8 cellular contexts compared by ENCODE assay signal in the genomic region with DNA sequence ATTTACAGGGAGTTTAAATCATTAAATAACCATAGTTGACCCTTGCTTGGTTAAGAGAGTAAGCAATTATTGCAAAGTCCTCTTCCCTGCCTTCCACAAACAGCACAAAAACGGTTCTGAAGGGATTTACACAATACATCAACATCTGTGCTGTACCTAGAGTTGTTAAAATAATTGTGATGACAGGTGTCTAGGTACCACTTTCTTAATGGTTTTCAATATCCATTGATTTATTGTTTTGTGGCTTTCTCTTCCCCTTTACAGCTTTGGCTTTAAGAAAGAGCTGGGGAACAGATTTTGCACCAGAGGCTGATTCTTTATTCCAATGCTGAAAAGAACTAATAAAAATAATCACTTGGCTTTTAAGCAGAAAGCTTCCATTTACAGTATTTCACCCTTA. TPM values are rescaled to one million over a fixed set of nuclear protein-coding genes. Genes with fewer than 3 reads are reported as not detected.
DNase-seq lines count a peak whose midpoint lies in the region; TF ChIP-seq lines count a peak whose summit lies in the region.

No MANE protein-coding gene starts in this region.

- H3K4me3 Mint-ChIP-seq in endodermal cell: no peak overlapping the region
- H3K4me3 Mint-ChIP-seq in activated naive CD4-positive, alpha-beta T cell treated with anti-CD3 and anti-CD28 coated beads, Interleukin-2, amount 10 ng/mL, durations not matched to agents 7 days and 5 days: no peak overlapping the region
- H3K4me3 Mint-ChIP-seq in activated CD4-positive, alpha-beta memory T cell treated with anti-CD3 and anti-CD28 coated beads, Interleukin-2, amount 10 ng/mL, durations not matched to agents 7 days and 5 days: no peak overlapping the region

- no peak overlapping the region for H4K8ac ChIP-seq in trophoblast cell (ENCODE audit: low read depth, low read length)

- H3K27me3 Mint-ChIP-seq in endodermal cell (ENCODE audit: insufficient read depth): peaks cover 3% of the 10 kb centered on the region
- peaks cover 42% of the 10 kb centered on the region for H3K27me3 Mint-ChIP-seq in activated naive CD4-positive, alpha-beta T cell treated with anti-CD3 and anti-CD28 coated beads, Interleukin-2, amount 10 ng/mL, durations not matched to agents 7 days and 5 days
- H3K27me3 Mint-ChIP-seq in activated CD4-positive, alpha-beta memory T cell treated with anti-CD3 and anti-CD28 coated beads, Interleukin-2, amount 10 ng/mL, durations not matched to agents 7 days and 5 days: peaks cover 46% of the 10 kb centered on the region

- H3K4ac ChIP-seq in trophoblast cell (ENCODE audit: low read depth, low read length): no peak overlapping the region

- H3K36me3 ChIP-seq in endodermal cell (ENCODE audit: control insufficient read depth, insufficient read depth, low read length) (peaks cover 7% of the 10 kb centered on the region), trophoblast cell (ENCODE audit: control insufficient read depth in 1 of 2, insufficient read depth in 2 of 2, low read length in 2 of 2) (peaks cover 15% of the 10 kb centered on the region in 2 experiments)

- H3K27me3 ChIP-seq in endodermal cell (ENCODE audit: control insufficient read depth, insufficient read depth, low read length, poor library complexity, severe bottlenecking) (no peaks in the 10 kb centered on the region), trophoblast cell (ENCODE audit: insufficient read depth, low read length) (no peaks in the 10 kb centered on the region)

- H3K4me1 ChIP-seq in endodermal cell (ENCODE audit: control insufficient read depth, insufficient read depth, low read length) (no peaks in the 10 kb centered on the region), trophoblast cell (ENCODE audit: control insufficient read depth in 1 of 2, insufficient read depth in 2 of 2, low read length in 2 of 2) (no peaks in the 10 kb centered on the region)

- H3K4me1 Mint-ChIP-seq in endodermal cell: peaks cover 9% of the 10 kb centered on the region
- peaks cover 27% of the 10 kb centered on the region for H3K4me1 Mint-ChIP-seq in activated naive CD4-positive, alpha-beta T cell treated with anti-CD3 and anti-CD28 coated beads, Interleukin-2, amount 10 ng/mL, durations not matched to agents 7 days and 5 days
- peaks cover 26% of the 10 kb centered on the region for H3K4me1 Mint-ChIP-seq in activated CD4-positive, alpha-beta memory T cell treated with anti-CD3 and anti-CD28 coated beads, Interleukin-2, amount 10 ng/mL, durations not matched to agents 7 days and 5 days

- peak; percentile 48 for DNase-seq in DMS153 treated with DMSO at 0.1 percent for 48 hours (lab: John Stamatoyannopoulos, UW; ENCODE audit: unreplicated experiment)
- DNase-seq in NCI-H1105 treated with DMSO at 0.1 percent for 48 hours (lab: John Stamatoyannopoulos, UW): peak; percentile 87
- DNase-seq in endodermal cell: no peak
- no peak for DNase-seq in trophoblast cell
- DNase-seq in activated naive CD4-positive, alpha-beta T cell treated with anti-CD3 and anti-CD28 coated beads, Interleukin-2, amount 10 ng/mL, durations not matched to agents 7 days and 5 days: no peak
- no peak for DNase-seq in globus pallidus (ENCODE audit: low spot score)
- DNase-seq in activated CD4-positive, alpha-beta memory T cell treated with anti-CD3 and anti-CD28 coated beads, Interleukin-2, amount 10 ng/mL, durations not matched to agents 7 days and 5 days: no peak
- DNase-seq in erythroblast (lab: John Stamatoyannopoulos, UW): no peak

- WGBS in endodermal cell (ENCODE audit: insufficient coverage in 1 of 2, insufficient read length in 1 of 2), 2 experiments: no CpG with 5 or more reads among the region's 1 CpG
- WGBS in trophoblast cell (ENCODE audit: extremely low coverage, insufficient coverage, insufficient read length): no CpG with 5 or more reads among the region's 1 CpG

- no peak for TF ChIP-seq CTCF in endodermal cell (conservative IDR thresholded peaks at IDR 0.05)

- peaks cover 34% of the 10 kb centered on the region for H3K79me2 ChIP-seq in trophoblast cell (ENCODE audit: control insufficient read depth, insufficient read depth, low read length, poor library complexity)

- CTCF ChIA-PET in activated naive CD4-positive, alpha-beta T cell treated with anti-CD3 and anti-CD28 coated beads, Interleukin-2, amount 10 ng/mL, durations not matched to agents 7 days and 5 days (lab: Charles Lee): no interaction called here
- CTCF ChIA-PET in activated CD4-positive, alpha-beta memory T cell treated with anti-CD3 and anti-CD28 coated beads, Interleukin-2, amount 10 ng/mL, durations not matched to agents 7 days and 5 days (lab: Charles Lee): interaction anchor here (1.2 to 1.6 kb wide), 3 partner anchors 1029 to 1189 kb away, joined by 3 to 11 read pairs (median 3); no protein-coding TSS in a partner anchor

- no peak overlapping the region for H2BK12ac ChIP-seq in trophoblast cell (ENCODE audit: low read length)

- H3K4me2 ChIP-seq in trophoblast cell (ENCODE audit: low read length): peak overlapping the region; percentile 88

- H3K9me3 Mint-ChIP-seq in endodermal cell: no peaks in the 10 kb centered on the region
- no peaks in the 10 kb centered on the region for H3K9me3 Mint-ChIP-seq in activated naive CD4-positive, alpha-beta T cell treated with anti-CD3 and anti-CD28 coated beads, Interleukin-2, amount 10 ng/mL, durations not matched to agents 7 days and 5 days
- no peaks in the 10 kb centered on the region for H3K9me3 Mint-ChIP-seq in activated CD4-positive, alpha-beta memory T cell treated with anti-CD3 and anti-CD28 coated beads, Interleukin-2, amount 10 ng/mL, durations not matched to agents 7 days and 5 days

- peak overlapping the region; percentile 11 for H3K9ac ChIP-seq in endodermal cell (ENCODE audit: extremely low read depth, low read length, poor library complexity, severe bottlenecking)
- H3K9ac ChIP-seq in trophoblast cell (ENCODE audit: low read length): no peak overlapping the region

- no peak overlapping the region for H2AK5ac ChIP-seq in trophoblast cell (ENCODE audit: low read length)

- no peak overlapping the region for H2BK120ac ChIP-seq in trophoblast cell (ENCODE audit: insufficient read depth, low read length, poor library complexity)

- H3K18ac ChIP-seq in trophoblast cell (ENCODE audit: low read length): no peak overlapping the region

- H4K91ac ChIP-seq in trophoblast cell (ENCODE audit: low read depth, low read length): no peak overlapping the region

- no peak overlapping the region for H3K14ac ChIP-seq in trophoblast cell (ENCODE audit: low read length)

- no peak overlapping the region for H2BK5ac ChIP-seq in trophoblast cell (ENCODE audit: low read depth, low read length, poor library complexity)

- no peak for TF ChIP-seq POLR2A in erythroblast (IDR thresholded peaks at IDR 0.05; ENCODE audit: low read length)

- no peak overlapping the region for H4K12ac ChIP-seq in trophoblast cell (ENCODE audit: low read depth, low read length)

- H3K27ac Mint-ChIP-seq in endodermal cell: no peak overlapping the region
- no peak overlapping the region for H3K27ac Mint-ChIP-seq in activated naive CD4-positive, alpha-beta T cell treated with anti-CD3 and anti-CD28 coated beads, Interleukin-2, amount 10 ng/mL, durations not matched to agents 7 days and 5 days
- no peak overlapping the region for H3K27ac Mint-ChIP-seq in activated CD4-positive, alpha-beta memory T cell treated with anti-CD3 and anti-CD28 coated beads, Interleukin-2, amount 10 ng/mL, durations not matched to agents 7 days and 5 days

- peaks cover 42% of the 10 kb centered on the region for H3K79me1 ChIP-seq in trophoblast cell (ENCODE audit: low read length)

- peaks cover 24% of the 10 kb centered on the region for H3K36me3 Mint-ChIP-seq in endodermal cell (ENCODE audit: low read depth)
- peaks cover 10% of the 10 kb centered on the region for H3K36me3 Mint-ChIP-seq in activated naive CD4-positive, alpha-beta T cell treated with anti-CD3 and anti-CD28 coated beads, Interleukin-2, amount 10 ng/mL, durations not matched to agents 7 days and 5 days
- H3K36me3 Mint-ChIP-seq in activated CD4-positive, alpha-beta memory T cell treated with anti-CD3 and anti-CD28 coated beads, Interleukin-2, amount 10 ng/mL, durations not matched to agents 7 days and 5 days (ENCODE audit: low read depth): peaks cover 12% of the 10 kb centered on the region

- H3K4me3 ChIP-seq in endodermal cell (ENCODE audit: low read length): peak overlapping the region; percentile 92
- no peak overlapping the region for H3K4me3 ChIP-seq in trophoblast cell (ENCODE audit: low read depth, low read length)

- no peak overlapping the region for H3K23ac ChIP-seq in trophoblast cell (ENCODE audit: low read length)

- no peak overlapping the region for H2AFZ ChIP-seq in trophoblast cell (ENCODE audit: insufficient read depth, low read length, poor library complexity)

- H3K9me3 ChIP-seq in endodermal cell (ENCODE audit: control insufficient read depth, low read length) (no peaks in the 10 kb centered on the region), trophoblast cell (ENCODE audit: insufficient read depth, low read depth, low read length) (no peaks in the 10 kb centered on the region)

- POLR2A ChIA-PET in activated CD4-positive, alpha-beta memory T cell treated with anti-CD3 and anti-CD28 coated beads, Interleukin-2, amount 10 ng/mL, durations not matched to agents 7 days and 5 days (lab: Charles Lee): interaction anchor here (0.8 to 1.2 kb wide), 3 partner anchors 154 to 1029 kb away, joined by 3 to 4 read pairs (median 4); no protein-coding TSS in a partner anchor

- H3K27ac ChIP-seq in endodermal cell (ENCODE audit: low read depth, low read length) (no peak overlapping the region), trophoblast cell (ENCODE audit: low read depth, low read length) (no peak overlapping the region)

RNA-seq across cellular contexts. Expression of gene SOX4, which starts 0.6 kb away (rescaled TPM):
- 10 to 100 TPM; 95.9 to 96.7 TPM for total RNA-seq in endodermal cell
- 130 TPM for polyA plus RNA-seq in endodermal cell (2013, experiment 1 of 2)
- 129 TPM for polyA plus RNA-seq in endodermal cell (2013, experiment 2 of 2)
- polyA plus RNA-seq in trophoblast cell (2013): 117 and 120 TPM in 2 replicates
- total RNA-seq in activated CD4-positive, alpha-beta memory T cell treated with anti-CD3 and anti-CD28 coated beads, Interleukin-2, amount 10 ng/mL, durations not matched to agents 7 days and 5 days: under 1 TPM; 0.20 TPM

Comparison
In these comparisons a context has a peak if more than half of its experiments do, and no peak if none do; other contexts are left out.
1. DNase-seq: peak in DMS153 treated with DMSO at 0.1 percent for 48 hours (single experiment) and NCI-H1105 treated with DMSO at 0.1 percent for 48 hours (single experiment); none in endodermal cell (single experiment), trophoblast cell (0 of 2), activated naive CD4-positive, alpha-beta T cell treated with anti-CD3 and anti-CD28 coated beads, Interleukin-2, amount 10 ng/mL, durations not matched to agents 7 days and 5 days (single experiment), globus pallidus (single experiment), activated CD4-positive, alpha-beta memory T cell treated with anti-CD3 and anti-CD28 coated beads, Interleukin-2, amount 10 ng/mL, durations not matched to agents 7 days and 5 days (single experiment) and erythroblast (0 of 2).
2. RNA of gene SOX4, which starts 0.6 kb away (total RNA-seq): 95.9 to 96.7 TPM in endodermal cell; 0.20 TPM in activated CD4-positive, alpha-beta memory T cell treated with anti-CD3 and anti-CD28 coated beads, Interleukin-2, amount 10 ng/mL, durations not matched to agents 7 days and 5 days; every median in the first group is over 10 times any median in the second.